10 cellular contexts compared by ENCODE assay signal in genomic region chr9:108473209-108474112, GRCh38.
DNase-seq lines count a peak whose midpoint lies in the region; ATAC-seq, FAIRE-seq and TF ChIP-seq lines count a peak whose summit lies in the region.
"Had no signal": no experiment of that assay in that cellular context is flagged by ENCODE, and none has a peak within 500 bp of the region (broad histone marks: within the 10 kb centered on the region; RNA-seq: fewer than 3 reads in every experiment).

No MANE protein-coding gene starts in this region.

- TF ChIP-seq CTCF in fibroblast of villous mesenchyme (IDR thresholded peaks at IDR 0.05; ENCODE audit: insufficient read depth, low read depth, low read length) (no peak), testis (IDR thresholded peaks at IDR 0.05) (no peak)

- intact Hi-C loops in testis (cut with DNase I; ENCODE audit: low total_unique reads) = no loop called here

- H3K27ac ChIP-seq in testis = no peak overlapping the region
- H3K27ac ChIP-seq: cardiac muscle cell had no signal

- no peaks in the 10 kb centered on the region for H3K36me3 ChIP-seq in testis (ENCODE audit: low read depth, missing control alignments)
- H3K36me3 ChIP-seq: cardiac muscle cell had no signal

- H3K27me3 ChIP-seq in testis = no peaks in the 10 kb centered on the region
- H3K27me3 ChIP-seq: cardiac muscle cell had no signal

- H3K4me1 ChIP-seq in testis = peaks cover 22% of the 10 kb centered on the region

- ATAC-seq in GM21723 (IDR thresholded peaks at IDR 0.05; ENCODE audit: unreplicated experiment) = no peak
- ATAC-seq in HG03439 (IDR thresholded peaks at IDR 0.05; ENCODE audit: unreplicated experiment) = no peak

- H3K4me3 ChIP-seq in fibroblast of villous mesenchyme (ENCODE audit: low read depth, low read length) (no peak overlapping the region), testis (no peak overlapping the region)
- H3K4me3 ChIP-seq: cardiac muscle cell had no signal

- FAIRE-seq in RCC 7860 (lab: Jason Lieb, UNC) = peak; percentile 22

- WGBS in testis, 2 donors = 36 to 37% methylated on average over 9 of the region's 9 CpGs

- H3K9me3 ChIP-seq in testis = no peaks in the 10 kb centered on the region

- no peak for TF ChIP-seq POLR2A in testis (IDR thresholded peaks at IDR 0.05)

- DNase-seq in NCI-H1417 (lab: John Stamatoyannopoulos, UW) = peak in 2 of 3 experiments; percentile 33 to 74
- DNase-seq in NCI-H1417 treated with DMSO at 0.1 percent for 48 hours (lab: John Stamatoyannopoulos, UW) = no peak
- DNase-seq in RCC 7860 (ENCODE audit: low spot score) = no peak
- peak; percentile 78 for DNase-seq in fibroblast of villous mesenchyme (ENCODE audit: low read depth)
- peak; percentile 32 for DNase-seq in testis
- no peak for DNase-seq in nucleus accumbens (lab: John Stamatoyannopoulos, UW)
- DNase-seq: NCI-H2227 treated with DMSO at 0.1 percent for 48 hours had no signal

Comparison
In these comparisons a context has a peak if more than half of its experiments do, and no peak if none do; other contexts are left out.
1. DNase-seq: peak in NCI-H1417 (2 of 3), fibroblast of villous mesenchyme (single experiment) and testis (single experiment); none in NCI-H1417 treated with DMSO at 0.1 percent for 48 hours (single experiment), RCC 7860 (single experiment) and nucleus accumbens (0 of 56).